Comparison of ENCODE assay signal across 39 cellular contexts in genomic region chr9:124462739-124463138, GRCh38. TPM values are rescaled to one million over a fixed set of nuclear protein-coding genes. Genes with fewer than 3 reads are reported as not detected.
"Had no signal": no experiment of that assay in that cellular context is flagged by ENCODE, and none has a peak within 500 bp of the region (broad histone marks: within the 10 kb centered on the region; RNA-seq: fewer than 3 reads in every experiment).

No MANE protein-coding gene starts in this region.

- FAIRE-seq: astrocyte, bronchial epithelial cell had no signal

- H3K4me1 ChIP-seq: adrenal gland, ascending aorta, body of pancreas, breast epithelium had no signal

- H3K27ac ChIP-seq: adrenal gland, ascending aorta, body of pancreas, brain microvascular endothelial cell, breast epithelium, cardiac muscle cell had no signal

- H3K27me3 ChIP-seq: adrenal gland, ascending aorta, body of pancreas, breast epithelium had no signal

- ATAC-seq: activated naive CD4-positive, alpha-beta T cell treated with anti-CD3 and anti-CD28 coated beads, Interleukin-2, amount 50 U/mL, for 72 hours; activated naive CD8-positive, alpha-beta T cell treated with anti-CD3 and anti-CD28 coated beads, Interleukin-2, amount 50 U/mL, for 24 hours; activated T-cell treated with anti-CD3 and anti-CD28 coated beads, Interleukin-2, amount 50 U/mL, for 4 hours; activated T-cell treated with anti-CD3 and anti-CD28 coated beads, Interleukin-2, amount 50 U/mL, for 72 hours; activated T-helper 17 cell treated with anti-CD3 and anti-CD28 coated beads, Interleukin-2, amount 50 U/mL, for 72 hours; body of pancreas had no signal

- H3K36me3 ChIP-seq: adrenal gland, ascending aorta, brain microvascular endothelial cell, breast epithelium, cardiac muscle cell had no signal

- H3K9me3 ChIP-seq: adrenal gland, ascending aorta, body of pancreas had no signal

- H3K4me3 ChIP-seq: adrenal gland, ascending aorta, body of pancreas, breast epithelium, cardiac muscle cell had no signal

- DNase-seq: activated effector memory CD4-positive, alpha-beta T cell treated with anti-CD3 and anti-CD28 coated beads, Interleukin-2, amount 50 U/mL, for 16 hours; activated effector memory CD4-positive, alpha-beta T cell treated with Interleukin-2 at 50 U/mL for 16 hours; activated gamma-delta T cell; activated gamma-delta T cell treated with Interleukin-2 at 50 U/mL for 16 hours; activated naive CD4-positive, alpha-beta T cell; activated naive CD4-positive, alpha-beta T cell treated with anti-CD3 and anti-CD28 coated beads for 36 hours; activated naive CD4-positive, alpha-beta T cell treated with anti-CD3 and anti-CD28 coated beads, Interleukin-2, amount 10 ng/mL, durations not matched to agents 7 days and 5 days; activated naive CD4-positive, alpha-beta T cell treated with Interleukin-2 at 50 U/mL for 16 hours; activated naive CD8-positive, alpha-beta T cell treated with anti-CD3 and anti-CD28 coated beads for 36 hours; activated naive CD8-positive, alpha-beta T cell treated with anti-CD3 and anti-CD28 coated beads, Interleukin-2, amount 10 ng/mL, durations not matched to agents 7 days and 5 days; activated naive CD8-positive, alpha-beta T cell treated with anti-CD3 and anti-CD28 coated beads, Interleukin-2, amount 50 U/mL, for 24 hours; activated T-cell treated with anti-CD3 and anti-CD28 coated beads, Interleukin-2, amount 50 U/mL, for 1 hour; activated T-cell treated with anti-CD3 and anti-CD28 coated beads, Interleukin-2, amount 50 U/mL, for 24 hours; activated T-cell treated with anti-CD3 and anti-CD28 coated beads, Interleukin-2, amount 50 U/mL, for 4 hours; activated T-cell treated with anti-CD3 and anti-CD28 coated beads, Interleukin-2, amount 50 U/mL, for 48 hours; activated T-cell treated with anti-CD3 and anti-CD28 coated beads, Interleukin-2, amount 50 U/mL, for 72 hours; adrenal gland; amniotic stem cell; amygdala; anterior cingulate cortex; aorta; body of pancreas; brain microvascular endothelial cell; caudate nucleus; central memory CD4-positive, alpha-beta T cell; cerebellar nuclear complex had no signal

RNA-seq across cellular contexts. Expression of gene ADGRD2, which starts 12.5 kb away (rescaled TPM):
- total RNA-seq: activated naive CD4-positive, alpha-beta T cell treated with anti-CD3 and anti-CD28 coated beads for 36 hours; activated naive CD4-positive, alpha-beta T cell treated with anti-CD3 and anti-CD28 coated beads, Interleukin-2, amount 50 U/mL, for 72 hours; activated naive CD8-positive, alpha-beta T cell treated with anti-CD3 and anti-CD28 coated beads for 36 hours; activated naive CD8-positive, alpha-beta T cell treated with anti-CD3 and anti-CD28 coated beads, Interleukin-2, amount 10 ng/mL, durations not matched to agents 7 days and 5 days; activated T-cell treated with anti-CD3 and anti-CD28 coated beads, Interleukin-2, amount 50 U/mL, for 4 hours; activated T-cell treated with anti-CD3 and anti-CD28 coated beads, Interleukin-2, amount 50 U/mL, for 72 hours; activated T-helper 1 cell treated with anti-CD3 and anti-CD28 coated beads, Interleukin-12 subunit alpha, Interleukin-12 subunit beta, Interleukin-2, Interleukin-4 antibody, amounts not matched to agents 30 ng/mL and 10 ng/mL and 1 ng/mL, durations not matched to agents 14 hours and 24 hours and 36 hours; activated T-helper 17 cell treated with anti-CD3 and anti-CD28 coated beads, Interleukin-2, amount 50 U/mL, for 72 hours; activated T-helper 2 cell treated with anti-CD3 and anti-CD28 coated beads, Interferon-gamma antibody, Interleukin-2, Interleukin-4, amounts not matched to agents 10 μg/mL and 5 μg/mL and 100 μg/mL, durations not matched to agents 14 hours and 24 hours and 36 hours; aorta; ascending aorta; astrocyte; body of pancreas; bronchial epithelial cell; cardiac muscle cell; cardiac septum; chondrocyte had no signal
- polyA plus RNA-seq: adipose tissue, aorta, cardiac muscle cell had no signal

RNA-seq across cellular contexts. Expression of gene NR5A1, which starts 44.5 kb away (rescaled TPM):
- total RNA-seq: activated naive CD4-positive, alpha-beta T cell treated with anti-CD3 and anti-CD28 coated beads for 36 hours; activated naive CD4-positive, alpha-beta T cell treated with anti-CD3 and anti-CD28 coated beads, Interleukin-2, amount 50 U/mL, for 72 hours; activated naive CD8-positive, alpha-beta T cell treated with anti-CD3 and anti-CD28 coated beads for 36 hours; activated naive CD8-positive, alpha-beta T cell treated with anti-CD3 and anti-CD28 coated beads, Interleukin-2, amount 10 ng/mL, durations not matched to agents 7 days and 5 days; activated T-helper 1 cell treated with anti-CD3 and anti-CD28 coated beads, Interleukin-12 subunit alpha, Interleukin-12 subunit beta, Interleukin-2, Interleukin-4 antibody, amounts not matched to agents 30 ng/mL and 10 ng/mL and 1 ng/mL, durations not matched to agents 14 hours and 24 hours and 36 hours; activated T-helper 17 cell treated with anti-CD3 and anti-CD28 coated beads, Interleukin-2, amount 50 U/mL, for 72 hours; activated T-helper 2 cell treated with anti-CD3 and anti-CD28 coated beads, Interferon-gamma antibody, Interleukin-2, Interleukin-4, amounts not matched to agents 10 μg/mL and 5 μg/mL and 100 μg/mL, durations not matched to agents 14 hours and 24 hours and 36 hours; aorta; astrocyte; body of pancreas; breast epithelium; bronchial epithelial cell; cardiac septum; cerebellum; chondrocyte had no signal
- polyA plus RNA-seq: aorta, cardiac muscle cell had no signal
